ENCODE assay signal across 9 cellular contexts in genomic region chr20:60851826-60852704, GRCh38.
DNase-seq lines count a peak whose midpoint lies in the region; ATAC-seq and TF ChIP-seq lines count a peak whose summit lies in the region.
"Had no signal": no experiment of that assay in that cellular context is flagged by ENCODE, and none has a peak within 500 bp of the region (broad histone marks: within the 10 kb centered on the region; RNA-seq: fewer than 3 reads in every experiment).

No MANE protein-coding gene starts in this region.

- H3K27me3 Mint-ChIP-seq in activated CD8-positive, alpha-beta memory T cell treated with anti-CD3 and anti-CD28 coated beads, Interleukin-2, amount 10 ng/mL, durations not matched to agents 7 days and 5 days, result no peaks in the 10 kb centered on the region

- H3K4me3 Mint-ChIP-seq in activated CD8-positive, alpha-beta memory T cell treated with anti-CD3 and anti-CD28 coated beads, Interleukin-2, amount 10 ng/mL, durations not matched to agents 7 days and 5 days, result no peak overlapping the region
- H3K4me3 Mint-ChIP-seq: central memory CD8-positive, alpha-beta T cell had no signal

- no peaks in the 10 kb centered on the region for H3K36me3 ChIP-seq in esophagus muscularis mucosa

- no peak overlapping the region for H3K27ac ChIP-seq in esophagus muscularis mucosa (replicated peaks in 1 of 4)

- no peaks in the 10 kb centered on the region for H3K4me1 ChIP-seq in esophagus muscularis mucosa

- peaks cover 0 to 13% (median 8%) of the 10 kb centered on the region in 4 donors for H3K9me3 ChIP-seq in esophagus muscularis mucosa

- H3K4me3 ChIP-seq in esophagus muscularis mucosa (no peak overlapping the region), retinal pigment epithelial cell (ENCODE audit: low read length) (no peak overlapping the region)

- intact Hi-C loops in esophagus muscularis mucosa (cut with DNase I), result no loop called here

- ATAC-seq in activated CD8-positive, alpha-beta memory T cell treated with anti-CD3 and anti-CD28 coated beads, Interleukin-2, amount 10 ng/mL, durations not matched to agents 7 days and 5 days, result no peak
- no peak for ATAC-seq in GM18498 (IDR thresholded peaks at IDR 0.05; ENCODE audit: unreplicated experiment)

- DNase-seq in activated T-cell treated with anti-CD3 and anti-CD28 coated beads for 48 hours (ENCODE audit: low read depth), result peak; percentile 8
- no peak for DNase-seq in activated T-cell treated with anti-CD3 and anti-CD28 coated beads for 4 hours
- DNase-seq in NCI-H748 (lab: John Stamatoyannopoulos, UW; ENCODE audit: unreplicated experiment), result peak; percentile 71
- no peak for DNase-seq in esophagus muscularis mucosa (ENCODE audit: extremely low spot score)
- DNase-seq in retinal pigment epithelial cell (ENCODE audit: low read depth), result no peak
- DNase-seq in activated CD8-positive, alpha-beta memory T cell treated with anti-CD3 and anti-CD28 coated beads, Interleukin-2, amount 10 ng/mL, durations not matched to agents 7 days and 5 days, result no peak
- DNase-seq in activated CD4-positive, alpha-beta T cell treated with anti-CD3 and anti-CD28 coated beads, Interleukin-2, amount 50 U/mL, for 1 hour, result no peak

- no peaks in the 10 kb centered on the region for H3K27me3 ChIP-seq in esophagus muscularis mucosa

- H3K36me3 Mint-ChIP-seq in activated CD8-positive, alpha-beta memory T cell treated with anti-CD3 and anti-CD28 coated beads, Interleukin-2, amount 10 ng/mL, durations not matched to agents 7 days and 5 days, result no peaks in the 10 kb centered on the region

- peak; percentile 22 to 38 (median 34) for TF ChIP-seq CTCF in esophagus muscularis mucosa (IDR thresholded peaks at IDR 0.05)
- TF ChIP-seq CTCF in retinal pigment epithelial cell (conservative IDR thresholded peaks at IDR 0.05; ENCODE audit: low read depth, low read length), result peak; percentile 84

- no peak overlapping the region for H3K27ac Mint-ChIP-seq in activated CD8-positive, alpha-beta memory T cell treated with anti-CD3 and anti-CD28 coated beads, Interleukin-2, amount 10 ng/mL, durations not matched to agents 7 days and 5 days

- TF ChIP-seq EP300 in esophagus muscularis mucosa (IDR thresholded peaks at IDR 0.05), result no peak

- H3K4me1 Mint-ChIP-seq in activated CD8-positive, alpha-beta memory T cell treated with anti-CD3 and anti-CD28 coated beads, Interleukin-2, amount 10 ng/mL, durations not matched to agents 7 days and 5 days, result no peaks in the 10 kb centered on the region
- H3K4me1 Mint-ChIP-seq: central memory CD8-positive, alpha-beta T cell had no signal

- 38% methylated on average over 9 of the region's 9 CpGs for WGBS in esophagus muscularis mucosa

- CTCF ChIA-PET in activated CD8-positive, alpha-beta memory T cell treated with anti-CD3 and anti-CD28 coated beads, Interleukin-2, amount 10 ng/mL, durations not matched to agents 7 days and 5 days (lab: Charles Lee), result no interaction called here

- H3K9me3 Mint-ChIP-seq in activated CD8-positive, alpha-beta memory T cell treated with anti-CD3 and anti-CD28 coated beads, Interleukin-2, amount 10 ng/mL, durations not matched to agents 7 days and 5 days (ENCODE audit: low read depth), result no peaks in the 10 kb centered on the region

- no peak for TF ChIP-seq POLR2A in esophagus muscularis mucosa (IDR thresholded peaks at IDR 0.05; ENCODE audit: low read depth)

Comparison
In these comparisons a context has a peak if more than half of its experiments do, and no peak if none do; other contexts are left out.
1. DNase-seq: peak in activated T-cell treated with anti-CD3 and anti-CD28 coated beads for 48 hours (single experiment) and NCI-H748 (single experiment); none in activated T-cell treated with anti-CD3 and anti-CD28 coated beads for 4 hours (single experiment), esophagus muscularis mucosa (single experiment), retinal pigment epithelial cell (single experiment), activated CD8-positive, alpha-beta memory T cell treated with anti-CD3 and anti-CD28 coated beads, Interleukin-2, amount 10 ng/mL, durations not matched to agents 7 days and 5 days (single experiment) and activated CD4-positive, alpha-beta T cell treated with anti-CD3 and anti-CD28 coated beads, Interleukin-2, amount 50 U/mL, for 1 hour (single experiment).